ENCODE assay signal across 8 cellular contexts in the genomic region with DNA sequence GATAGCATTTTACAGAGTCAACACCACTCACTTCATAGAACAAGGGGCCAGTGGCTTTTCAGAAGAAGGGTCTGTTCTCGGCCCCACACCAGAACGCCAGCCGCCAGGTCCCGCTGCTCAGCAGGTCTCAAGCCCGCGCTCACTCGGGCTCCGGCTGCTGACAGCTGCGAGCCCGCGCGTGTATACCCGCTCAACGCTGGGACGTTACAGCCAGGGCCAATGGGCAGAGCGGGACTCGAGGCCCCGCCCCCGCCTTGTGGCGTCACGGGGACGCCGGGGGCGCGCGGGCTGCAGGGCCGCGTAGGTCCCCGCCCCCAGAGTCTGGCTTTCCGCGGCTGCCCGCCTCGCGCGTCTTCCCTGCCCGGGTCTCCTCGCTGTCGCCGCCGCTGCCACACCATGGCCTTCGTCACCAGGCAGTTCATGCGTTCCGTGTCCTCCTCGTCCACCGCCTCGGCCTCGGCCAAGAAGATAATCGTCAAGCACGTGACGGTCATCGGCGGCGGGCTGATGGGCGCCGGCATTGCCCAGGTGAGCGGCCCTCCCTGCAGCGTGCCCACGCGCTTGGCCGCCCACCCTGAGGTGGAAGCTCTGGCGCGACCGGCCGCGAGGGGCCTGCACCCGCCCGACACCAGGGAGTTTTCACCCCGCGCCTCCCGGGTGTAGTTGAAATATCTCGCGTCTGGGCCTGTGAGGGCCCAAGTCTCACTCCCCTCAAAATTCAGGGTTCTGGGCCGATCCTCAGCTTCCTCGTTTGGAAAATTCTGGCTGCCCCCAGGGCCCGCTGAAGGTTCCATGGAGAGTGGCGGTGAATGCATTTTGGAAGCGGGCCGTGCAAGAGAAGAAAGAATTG. TPM values are rescaled to one million over a fixed set of nuclear protein-coding genes. Genes with fewer than 3 reads are reported as not detected.
DNase-seq lines count a peak whose midpoint lies in the region; ATAC-seq and TF ChIP-seq lines count a peak whose summit lies in the region.

Gene HADH, plus strand, starts transcription at position 353 of the 850 bp plus-strand sequence. Its CDS starts 44 bp downstream, at position 397.

- TF ChIP-seq POLR2A in Raji (IDR thresholded peaks at IDR 0.05; ENCODE audit: insufficient read depth, low read depth, low read length): peak; percentile 91

- H3K27ac Mint-ChIP-seq in natural killer cell treated with Interleukin-12 subunit alpha and Interleukin-12 subunit beta and Interleukin-15 and Interleukin-18, amount 100 ng/mL, for 72 hours: peak within 1 kb of the TSS; percentile 77 to 79

- no peaks in the 10 kb centered on the region for H3K27me3 Mint-ChIP-seq in natural killer cell treated with Interleukin-12 subunit alpha and Interleukin-12 subunit beta and Interleukin-15 and Interleukin-18, amount 100 ng/mL, for 72 hours

- H3K4me1 Mint-ChIP-seq in natural killer cell treated with Interleukin-12 subunit alpha and Interleukin-12 subunit beta and Interleukin-15 and Interleukin-18, amount 100 ng/mL, for 72 hours (ENCODE audit: low read depth in 2 of 2): peaks cover 11 to 19% of the 10 kb centered on the region in 2 donors

- peaks cover 5% of the 10 kb centered on the region for H3K36me3 Mint-ChIP-seq in natural killer cell treated with Interleukin-12 subunit alpha and Interleukin-12 subunit beta and Interleukin-15 and Interleukin-18, amount 100 ng/mL, for 72 hours

- peak; percentile 100 for ATAC-seq in natural killer cell treated with Interleukin-12 subunit alpha and Interleukin-12 subunit beta and Interleukin-15 and Interleukin-18, amount 100 ng/mL, for 72 hours

- H3K9me3 Mint-ChIP-seq in natural killer cell treated with Interleukin-12 subunit alpha and Interleukin-12 subunit beta and Interleukin-15 and Interleukin-18, amount 100 ng/mL, for 72 hours: no peaks in the 10 kb centered on the region

- H3K4me3 Mint-ChIP-seq in natural killer cell treated with Interleukin-12 subunit alpha and Interleukin-12 subunit beta and Interleukin-15 and Interleukin-18, amount 100 ng/mL, for 72 hours: peak within 1 kb of the TSS; percentile 98

- peak; percentile 91 for DNase-seq in EL
- peak; percentile 87 for DNase-seq in H4 (ENCODE audit: low spot score)
- DNase-seq in LoVo (ENCODE audit: low spot score): peak; percentile 93
- peak; percentile 91 for DNase-seq in activated T-helper 9 cell treated with anti-CD3 and anti-CD28 coated beads, Interleukin-2, amount 50 U/mL, for 16 hours (ENCODE audit: low read depth)
- DNase-seq in fibroblast of peridontal ligament (ENCODE audit: extremely low read depth): peak; percentile 80
- DNase-seq in natural killer cell treated with Interleukin-12 subunit alpha and Interleukin-12 subunit beta and Interleukin-15 and Interleukin-18, amount 100 ng/mL, for 72 hours (ENCODE audit: low spot score): peak; percentile 95
- peak; percentile 91 for DNase-seq in stimulated activated naive CD4-positive, alpha-beta T cell treated with Interleukin-2 at 50 U/mL for 16 hours (lab: John Stamatoyannopoulos, UW)

RNA-seq across cellular contexts. Expression of gene HADH, which starts in this region (rescaled TPM):
- total RNA-seq in H4 (2014; rRNA removed; shearing (Covaris generic)): 12.4 and 15.1 TPM in 2 replicates
- total RNA-seq in natural killer cell treated with Interleukin-12 subunit alpha and Interleukin-12 subunit beta and Interleukin-15 and Interleukin-18, amount 100 ng/mL, for 72 hours: 10 to 100 TPM; 21.3 to 33.9 TPM

Comparison
In these comparisons a context has a peak if more than half of its experiments do, and no peak if none do; other contexts are left out.
1. Peak in every context shown above with its lines: DNase-seq and ATAC-seq.